ENCODE assay signal across 9 cellular contexts in genomic region chr6:25717856-25718740, GRCh38. TPM values are rescaled to one million over a fixed set of nuclear protein-coding genes. Genes with fewer than 3 reads are reported as not detected.
DNase-seq lines count a peak whose midpoint lies in the region; ATAC-seq and TF ChIP-seq lines count a peak whose summit lies in the region.
"Had no signal": no experiment of that assay in that cellular context is flagged by ENCODE, and none has a peak within 500 bp of the region (broad histone marks: within the 10 kb centered on the region; RNA-seq: fewer than 3 reads in every experiment).

No MANE protein-coding gene starts in this region.

- intact Hi-C loops in transverse colon (cut with DNase I; ENCODE audit: low total_unique reads): no loop called here
- intact Hi-C loops in posterior vena cava (cut with DNase I): no loop called here

- TF ChIP-seq EP300 in gastroesophageal sphincter (IDR thresholded peaks at IDR 0.05) (no peak), transverse colon (IDR thresholded peaks at IDR 0.05; ENCODE audit: low read depth) (no peak)

- peak; percentile 14 for DNase-seq in DMS153 (lab: John Stamatoyannopoulos, UW)
- DNase-seq in Kasumi-1 (lab: John Stamatoyannopoulos, UW): peak; percentile 22 to 64
- DNase-seq in SK-N-MC (ENCODE audit: low read depth, low spot score): peak; percentile 37
- DNase-seq in transverse colon: no peak
- DNase-seq in posterior vena cava (ENCODE audit: low spot score): no peak
- DNase-seq in activated effector memory CD4-positive, alpha-beta T cell treated with anti-CD3 and anti-CD28 coated beads, Interleukin-2, amount 50 U/mL, for 16 hours: no peak

- H3K27me3 ChIP-seq in gastroesophageal sphincter (peaks cover 10% of the 10 kb centered on the region), transverse colon (no peaks in the 10 kb centered on the region)
- H3K27me3 ChIP-seq: SJSA1 had no signal

- H3K4me1 ChIP-seq in gastroesophageal sphincter (no peaks in the 10 kb centered on the region), transverse colon (no peaks in the 10 kb centered on the region)
- H3K4me1 ChIP-seq: SJSA1 had no signal

- in situ Hi-C loops in transverse colon (cut with MboI; ENCODE audit: low pct_ligation_motif_present in 1 of 4, low pct_unique_long_range_greater_than_20kb in 1 of 4, low sequenced_read_pairs in 3 of 4): no loop called here

- H3K9ac ChIP-seq in SK-N-MC (ENCODE audit: insufficient read length): no peak overlapping the region

- TF ChIP-seq CTCF in gastroesophageal sphincter (IDR thresholded peaks at IDR 0.05) (peak in 3 of 4 experiments; percentile 21 to 35 (median 25)), transverse colon (IDR thresholded peaks at IDR 0.05) (peak; percentile 42 to 64 (median 57))

- WGBS in gastroesophageal sphincter (ENCODE audit: low coverage in 1 of 2), 2 donors: 19 to 29% methylated on average over 6 of the region's 6 CpGs
- 40 to 56% methylated on average over 6 of the region's 6 CpGs for WGBS in transverse colon (ENCODE audit: low coverage in 1 of 2), 2 donors

- no peak overlapping the region for H3K27ac ChIP-seq in SK-N-MC
- no peak overlapping the region for H3K27ac ChIP-seq in gastroesophageal sphincter
- H3K27ac ChIP-seq in transverse colon: no peak overlapping the region
- H3K27ac ChIP-seq: SJSA1 had no signal

- TF ChIP-seq POLR2A in gastroesophageal sphincter (IDR thresholded peaks at IDR 0.05) (no peak), transverse colon (IDR thresholded peaks at IDR 0.05) (no peak)

- no peaks in the 10 kb centered on the region for H3K36me3 ChIP-seq in SK-N-MC (ENCODE audit: insufficient read depth, low read length)
- no peaks in the 10 kb centered on the region for H3K36me3 ChIP-seq in gastroesophageal sphincter
- no peaks in the 10 kb centered on the region for H3K36me3 ChIP-seq in transverse colon
- H3K36me3 ChIP-seq: SJSA1 had no signal

- H3K4me3 ChIP-seq in SK-N-MC: no peak overlapping the region
- no peak overlapping the region for H3K4me3 ChIP-seq in gastroesophageal sphincter
- H3K4me3 ChIP-seq in transverse colon: no peak overlapping the region
- H3K4me3 ChIP-seq: SJSA1 had no signal

- H3K9me3 ChIP-seq in SK-N-MC (ENCODE audit: low read depth, low read length) (no peaks in the 10 kb centered on the region), gastroesophageal sphincter (no peaks in the 10 kb centered on the region), transverse colon (no peaks in the 10 kb centered on the region)
- H3K9me3 ChIP-seq: SJSA1 had no signal

- ATAC-seq in gastroesophageal sphincter (no peak), GM19455 (IDR thresholded peaks at IDR 0.05; ENCODE audit: unreplicated experiment) (no peak)

RNA-seq across cellular contexts. Expression of gene SLC17A4, which starts 36.4 kb away (rescaled TPM):
- not detected for total RNA-seq in gastroesophageal sphincter
- 100 to 1,000 TPM in 1 of 4 donors, 10 to 100 TPM in 2, 1 to 10 TPM in 1; 6.0 to 137 (median 62.1) TPM for total RNA-seq in transverse colon
- not detected for total RNA-seq in posterior vena cava
- total RNA-seq: SJSA1 had no signal

Comparison
In these comparisons a context has a peak if more than half of its experiments do, and no peak if none do; other contexts are left out.
1. DNase-seq: peak in DMS153 (single experiment), Kasumi-1 (2 of 2) and SK-N-MC (single experiment); none in transverse colon (single experiment), posterior vena cava (single experiment) and activated effector memory CD4-positive, alpha-beta T cell treated with anti-CD3 and anti-CD28 coated beads, Interleukin-2, amount 50 U/mL, for 16 hours (single experiment).
2. RNA of gene SLC17A4, which starts 36.4 kb away (total RNA-seq): 6.0 to 137 TPM in transverse colon; not detected in gastroesophageal sphincter and not detected in posterior vena cava; every median in the first group is over 4 times any median in the second.